ENCODE assay signal across 8 cellular contexts in genomic region chr7:2758673-2759603, GRCh38.
A peak's percentile ranks its signal among the peaks of the same experiment; 100 is the strongest.
DNase-seq lines count a peak whose midpoint lies in the region; ATAC-seq, FAIRE-seq and TF ChIP-seq lines count a peak whose summit lies in the region.

No MANE protein-coding gene starts in this region.

- peak overlapping the region; percentile 14 for H3K4me3 Mint-ChIP-seq in activated CD4-positive, alpha-beta T cell treated with anti-CD3 and anti-CD28 coated beads, Interleukin-2, amount 10 ng/mL, durations not matched to agents 7 days and 5 days
- peak overlapping the region; percentile 31 for H3K4me3 Mint-ChIP-seq in activated CD4-positive, alpha-beta memory T cell treated with anti-CD3 and anti-CD28 coated beads, Interleukin-2, amount 10 ng/mL, durations not matched to agents 7 days and 5 days

- POLR2A ChIA-PET in activated CD4-positive, alpha-beta T cell treated with anti-CD3 and anti-CD28 coated beads, Interleukin-2, amount 10 ng/mL, durations not matched to agents 7 days and 5 days (lab: Charles Lee) = interaction anchor here (0.6 kb wide), 1 partner anchor 96 kb away, joined by 6 read pairs; no protein-coding TSS in a partner anchor
- POLR2A ChIA-PET in activated CD4-positive, alpha-beta memory T cell treated with anti-CD3 and anti-CD28 coated beads, Interleukin-2, amount 10 ng/mL, durations not matched to agents 7 days and 5 days (lab: Charles Lee) = interaction anchor here (0.5 to 2.3 kb wide), 6 partner anchors 24 to 49 kb away, joined by 3 to 15 read pairs (median 4); no protein-coding TSS in a partner anchor

- peak overlapping the region; percentile 81 for H3K27ac Mint-ChIP-seq in activated CD4-positive, alpha-beta T cell treated with anti-CD3 and anti-CD28 coated beads, Interleukin-2, amount 10 ng/mL, durations not matched to agents 7 days and 5 days
- peak overlapping the region; percentile 87 for H3K27ac Mint-ChIP-seq in activated CD4-positive, alpha-beta memory T cell treated with anti-CD3 and anti-CD28 coated beads, Interleukin-2, amount 10 ng/mL, durations not matched to agents 7 days and 5 days

- intact Hi-C loops in lower leg skin (cut with DNase I; ENCODE audit: low total_unique reads) = no loop called here

- TF ChIP-seq POLR2A in lower leg skin (IDR thresholded peaks at IDR 0.05) = no peak

- H3K4me2 ChIP-seq in keratinocyte (ENCODE audit: control insufficient read depth, extremely low read depth, insufficient read depth, low read depth, low read length) = peak overlapping the region; percentile 94

- H4K20me1 ChIP-seq in keratinocyte (ENCODE audit: control insufficient read depth, extremely low read depth, insufficient read depth, low read length) = no peaks in the 10 kb centered on the region

- H3K36me3 ChIP-seq in keratinocyte (ENCODE audit: control insufficient read depth in 2 of 2, extremely low read depth in 1 of 2, insufficient read depth in 2 of 2, low read length in 2 of 2) = peaks cover 3% of the 10 kb centered on the region in 2 experiments
- H3K36me3 ChIP-seq in thoracic aorta = no peaks in the 10 kb centered on the region

- no peaks in the 10 kb centered on the region for H3K27me3 ChIP-seq in keratinocyte (ENCODE audit: control insufficient read depth, extremely low read depth, insufficient read depth, low read length)
- no peaks in the 10 kb centered on the region for H3K27me3 ChIP-seq in thoracic aorta (replicated peaks; ENCODE audit: insufficient read depth)

- H3K9ac ChIP-seq in keratinocyte (ENCODE audit: control insufficient read depth, extremely low read depth, insufficient read depth, low read length) = peak overlapping the region; percentile 76

- no peaks in the 10 kb centered on the region for H3K9me3 ChIP-seq in keratinocyte (ENCODE audit: control insufficient read depth, low read depth, low read length)
- H3K9me3 ChIP-seq in thoracic aorta = no peaks in the 10 kb centered on the region

- CTCF ChIA-PET in activated CD4-positive, alpha-beta T cell treated with anti-CD3 and anti-CD28 coated beads, Interleukin-2, amount 10 ng/mL, durations not matched to agents 7 days and 5 days (lab: Charles Lee) = interaction anchor here (1.1 to 2.0 kb wide), 9 partner anchors 9 to 353 kb away, joined by 3 to 9 read pairs (median 4); no protein-coding TSS in a partner anchor
- CTCF ChIA-PET in activated CD4-positive, alpha-beta memory T cell treated with anti-CD3 and anti-CD28 coated beads, Interleukin-2, amount 10 ng/mL, durations not matched to agents 7 days and 5 days (lab: Charles Lee) = interaction anchor here (0.8 to 2.1 kb wide), 6 partner anchors 23 to 106 kb away, joined by 3 to 21 read pairs (median 5); no protein-coding TSS in a partner anchor

- no peak for TF ChIP-seq CTCF in keratinocyte (optimal IDR thresholded peaks at IDR 0.05 in 1 of 3, IDR thresholded peaks at IDR 0.05 in 1 of 3, conservative IDR thresholded peaks at IDR 0.05 in 1 of 3; ENCODE audit: extremely low read depth in 1 of 3, insufficient read depth in 2 of 3, low read length in 3 of 3)
- TF ChIP-seq CTCF in thoracic aorta (IDR thresholded peaks at IDR 0.05) = no peak
- TF ChIP-seq CTCF in lower leg skin (IDR thresholded peaks at IDR 0.05) = no peak

- H3K79me2 ChIP-seq in keratinocyte (ENCODE audit: control insufficient read depth, insufficient read depth, low read length) = peaks cover 8% of the 10 kb centered on the region

- FAIRE-seq in keratinocyte (lab: Jason Lieb, UNC) = peak; percentile 26

- dilution Hi-C loops in keratinocyte (cut with MboI; ENCODE audit: extremely low pct_ligation_motif_present, low sequenced_read_pairs) = no loop called here

- peaks cover 8% of the 10 kb centered on the region for H3K36me3 Mint-ChIP-seq in activated CD4-positive, alpha-beta T cell treated with anti-CD3 and anti-CD28 coated beads, Interleukin-2, amount 10 ng/mL, durations not matched to agents 7 days and 5 days (ENCODE audit: low read depth)
- peaks cover 17% of the 10 kb centered on the region for H3K36me3 Mint-ChIP-seq in activated CD4-positive, alpha-beta memory T cell treated with anti-CD3 and anti-CD28 coated beads, Interleukin-2, amount 10 ng/mL, durations not matched to agents 7 days and 5 days (ENCODE audit: low read depth)

- no peak overlapping the region for H2AFZ ChIP-seq in keratinocyte (ENCODE audit: control insufficient read depth, low read length)

- H3K9me1 ChIP-seq in keratinocyte (ENCODE audit: control insufficient read depth, extremely low read depth, insufficient read depth, low read length) = no peaks in the 10 kb centered on the region

- H3K4me1 ChIP-seq in keratinocyte (ENCODE audit: control insufficient read depth, extremely low read depth, insufficient read depth, low read length) (peaks cover 57% of the 10 kb centered on the region), thoracic aorta (ENCODE audit: control insufficient read depth in 1 of 2, low read depth in 2 of 2) (peaks cover 29 to 61% of the 10 kb centered on the region in 2 donors)

- H3K9me3 Mint-ChIP-seq in activated CD4-positive, alpha-beta T cell treated with anti-CD3 and anti-CD28 coated beads, Interleukin-2, amount 10 ng/mL, durations not matched to agents 7 days and 5 days = peaks cover 4% of the 10 kb centered on the region
- H3K9me3 Mint-ChIP-seq in activated CD4-positive, alpha-beta memory T cell treated with anti-CD3 and anti-CD28 coated beads, Interleukin-2, amount 10 ng/mL, durations not matched to agents 7 days and 5 days = peaks cover 2% of the 10 kb centered on the region

- no peaks in the 10 kb centered on the region for H3K27me3 Mint-ChIP-seq in activated CD4-positive, alpha-beta T cell treated with anti-CD3 and anti-CD28 coated beads, Interleukin-2, amount 10 ng/mL, durations not matched to agents 7 days and 5 days
- H3K27me3 Mint-ChIP-seq in activated CD4-positive, alpha-beta memory T cell treated with anti-CD3 and anti-CD28 coated beads, Interleukin-2, amount 10 ng/mL, durations not matched to agents 7 days and 5 days = no peaks in the 10 kb centered on the region

- peak overlapping the region in 1 of 3 experiments; percentile 2 for H3K4me3 ChIP-seq in keratinocyte (ENCODE audit: control insufficient read depth in 2 of 3, extremely low read depth in 1 of 3, insufficient read depth in 2 of 3, low read depth in 1 of 3, low read length in 3 of 3)
- H3K4me3 ChIP-seq in thoracic aorta = no peak overlapping the region
- no peak overlapping the region for H3K4me3 ChIP-seq in lower leg skin (ENCODE audit: low read depth, poor library complexity, severe bottlenecking)

- 78 to 84% methylated on average over 18 of the region's 18 CpGs for WGBS in lower leg skin, 2 donors

- H3K27ac ChIP-seq in keratinocyte (ENCODE audit: control insufficient read depth, insufficient read depth, low read length) (peak overlapping the region; percentile 83), thoracic aorta (peak overlapping the region; percentile 60 to 79)

- H3K4me1 Mint-ChIP-seq in activated CD4-positive, alpha-beta T cell treated with anti-CD3 and anti-CD28 coated beads, Interleukin-2, amount 10 ng/mL, durations not matched to agents 7 days and 5 days = peaks cover 36% of the 10 kb centered on the region
- peaks cover 41% of the 10 kb centered on the region for H3K4me1 Mint-ChIP-seq in activated CD4-positive, alpha-beta memory T cell treated with anti-CD3 and anti-CD28 coated beads, Interleukin-2, amount 10 ng/mL, durations not matched to agents 7 days and 5 days

- DNase-seq in activated CD4-positive, alpha-beta T cell treated with anti-CD3 and anti-CD28 coated beads, Interleukin-2, amount 10 ng/mL, durations not matched to agents 7 days and 5 days = no peak
- no peak for DNase-seq in activated CD4-positive, alpha-beta T cell treated with anti-CD3 and anti-CD28 coated beads for 1 hour
- no peak for DNase-seq in activated CD4-positive, alpha-beta memory T cell treated with anti-CD3 and anti-CD28 coated beads, Interleukin-2, amount 10 ng/mL, durations not matched to agents 7 days and 5 days
- DNase-seq in keratinocyte (ENCODE audit: low read depth, low spot score) (peak; percentile 50), thoracic aorta (ENCODE audit: low spot score) (no peak), lower leg skin (ENCODE audit: low spot score in 2 of 2) (no peak)

- ATAC-seq in thoracic aorta (ENCODE audit: insufficient number of reproducible peaks, low FRiP score, low read depth) (no peak), HG03175 (IDR thresholded peaks at IDR 0.05; ENCODE audit: unreplicated experiment) (no peak), GM18511 (IDR thresholded peaks at IDR 0.05; ENCODE audit: unreplicated experiment) (no peak)
